1 cellular context compared by ENCODE assay signal in the genomic region with DNA sequence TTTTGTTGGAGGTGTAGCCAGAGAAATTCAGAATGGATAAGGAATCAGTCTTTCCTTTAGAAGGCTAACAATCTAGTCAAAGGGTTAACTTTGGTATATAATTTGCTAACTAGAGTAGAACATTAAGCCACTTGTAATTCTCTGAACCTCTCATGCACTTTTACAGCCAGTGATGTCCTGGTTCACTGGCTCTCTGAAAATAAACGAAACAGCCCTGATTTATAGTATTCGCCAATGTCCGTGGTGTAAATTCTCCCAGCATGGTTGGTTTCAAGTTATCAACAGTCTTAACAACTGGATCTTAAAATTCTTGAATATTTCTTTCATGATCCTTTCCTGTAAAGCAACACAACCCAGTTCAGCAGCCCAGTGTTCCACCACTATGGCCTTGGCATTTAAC.
TF ChIP-seq lines count a peak whose summit lies in the region.

No MANE protein-coding gene starts in this region.

TF ChIP-seq in GM23338, 12 proteins besides CTCF, POLR2A, EP300 and RAD21 (continued from another document):
- TF ChIP-seq, protein P1, sequence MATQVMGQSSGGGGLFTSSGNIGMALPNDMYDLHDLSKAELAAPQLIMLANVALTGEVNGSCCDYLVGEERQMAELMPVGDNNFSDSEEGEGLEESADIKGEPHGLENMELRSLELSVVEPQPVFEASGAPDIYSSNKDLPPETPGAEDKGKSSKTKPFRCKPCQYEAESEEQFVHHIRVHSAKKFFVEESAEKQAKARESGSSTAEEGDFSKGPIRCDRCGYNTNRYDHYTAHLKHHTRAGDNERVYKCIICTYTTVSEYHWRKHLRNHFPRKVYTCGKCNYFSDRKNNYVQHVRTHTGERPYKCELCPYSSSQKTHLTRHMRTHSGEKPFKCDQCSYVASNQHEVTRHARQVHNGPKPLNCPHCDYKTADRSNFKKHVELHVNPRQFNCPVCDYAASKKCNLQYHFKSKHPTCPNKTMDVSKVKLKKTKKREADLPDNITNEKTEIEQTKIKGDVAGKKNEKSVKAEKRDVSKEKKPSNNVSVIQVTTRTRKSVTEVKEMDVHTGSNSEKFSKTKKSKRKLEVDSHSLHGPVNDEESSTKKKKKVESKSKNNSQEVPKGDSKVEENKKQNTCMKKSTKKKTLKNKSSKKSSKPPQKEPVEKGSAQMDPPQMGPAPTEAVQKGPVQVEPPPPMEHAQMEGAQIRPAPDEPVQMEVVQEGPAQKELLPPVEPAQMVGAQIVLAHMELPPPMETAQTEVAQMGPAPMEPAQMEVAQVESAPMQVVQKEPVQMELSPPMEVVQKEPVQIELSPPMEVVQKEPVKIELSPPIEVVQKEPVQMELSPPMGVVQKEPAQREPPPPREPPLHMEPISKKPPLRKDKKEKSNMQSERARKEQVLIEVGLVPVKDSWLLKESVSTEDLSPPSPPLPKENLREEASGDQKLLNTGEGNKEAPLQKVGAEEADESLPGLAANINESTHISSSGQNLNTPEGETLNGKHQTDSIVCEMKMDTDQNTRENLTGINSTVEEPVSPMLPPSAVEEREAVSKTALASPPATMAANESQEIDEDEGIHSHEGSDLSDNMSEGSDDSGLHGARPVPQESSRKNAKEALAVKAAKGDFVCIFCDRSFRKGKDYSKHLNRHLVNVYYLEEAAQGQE (IDR thresholded peaks at IDR 0.05; ENCODE audit: unreplicated experiment), result no peak
- no peak for TF ChIP-seq JUNB (IDR thresholded peaks at IDR 0.05; ENCODE audit: unreplicated experiment)
- no peak for TF ChIP-seq ZNF114 (CRISPR knock-in tag; IDR thresholded peaks at IDR 0.05)
- no peak for TF ChIP-seq STAT1 (IDR thresholded peaks at IDR 0.05; ENCODE audit: unreplicated experiment)
- TF ChIP-seq CREB1 (CRISPR knock-in tag; IDR thresholded peaks at IDR 0.05; ENCODE audit: low read depth), result no peak
- TF ChIP-seq, protein P2, sequence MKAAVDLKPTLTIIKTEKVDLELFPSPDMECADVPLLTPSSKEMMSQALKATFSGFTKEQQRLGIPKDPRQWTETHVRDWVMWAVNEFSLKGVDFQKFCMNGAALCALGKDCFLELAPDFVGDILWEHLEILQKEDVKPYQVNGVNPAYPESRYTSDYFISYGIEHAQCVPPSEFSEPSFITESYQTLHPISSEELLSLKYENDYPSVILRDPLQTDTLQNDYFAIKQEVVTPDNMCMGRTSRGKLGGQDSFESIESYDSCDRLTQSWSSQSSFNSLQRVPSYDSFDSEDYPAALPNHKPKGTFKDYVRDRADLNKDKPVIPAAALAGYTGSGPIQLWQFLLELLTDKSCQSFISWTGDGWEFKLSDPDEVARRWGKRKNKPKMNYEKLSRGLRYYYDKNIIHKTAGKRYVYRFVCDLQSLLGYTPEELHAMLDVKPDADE (IDR thresholded peaks at IDR 0.05), result no peak
